ENCODE assay signal across 7 cellular contexts in genomic region chr9:109010676-109011655, GRCh38.
DNase-seq lines count a peak whose midpoint lies in the region; ATAC-seq and TF ChIP-seq lines count a peak whose summit lies in the region.

No MANE protein-coding gene starts in this region.

- CTCF ChIA-PET in RWPE1 (lab: Yijun Ruan, JAX), result interaction anchor here (0.5 to 0.6 kb wide), 3 partner anchors 28 to 460 kb away, joined by 3 to 4 read pairs (median 4); no protein-coding TSS in a partner anchor

- peaks cover 31% of the 10 kb centered on the region for H3K4me1 Mint-ChIP-seq in activated naive CD8-positive, alpha-beta T cell (ENCODE audit: low read depth)

- POLR2A ChIA-PET in RWPE1 (lab: Yijun Ruan, JAX; ENCODE audit: low non-redundant PET), result no interaction called here

- no peak for TF ChIP-seq CTCF in RWPE1 (conservative IDR thresholded peaks at IDR 0.05; ENCODE audit: low read depth)

- peaks cover 7% of the 10 kb centered on the region for H3K27me3 Mint-ChIP-seq in activated naive CD8-positive, alpha-beta T cell

- no peaks in the 10 kb centered on the region for H3K9me3 Mint-ChIP-seq in activated naive CD8-positive, alpha-beta T cell (ENCODE audit: low read depth)

- H3K36me3 Mint-ChIP-seq in activated naive CD8-positive, alpha-beta T cell, result no peaks in the 10 kb centered on the region

- peak; percentile 66 for DNase-seq in RWPE1 (ENCODE audit: low spot score)
- DNase-seq in iris pigment epithelial cell (ENCODE audit: low read depth), result peak; percentile 94
- peak; percentile 34 to 47 for DNase-seq in stimulated activated CD8-positive, alpha-beta memory T cell treated with anti-CD3 and anti-CD28 coated beads, Interleukin-4, amount 100 ng/mL, for 4 hours (ENCODE audit: low read depth in 2 of 2, low spot score in 1 of 2)

- ATAC-seq in GM18517 (IDR thresholded peaks at IDR 0.05; ENCODE audit: unreplicated experiment) (peak; percentile 50), HG02885 (IDR thresholded peaks at IDR 0.05; ENCODE audit: poor library complexity, unreplicated experiment) (peak; percentile 37), HG02884 (IDR thresholded peaks at IDR 0.05; ENCODE audit: unreplicated experiment) (no peak)

- peak overlapping the region; percentile 97 for H3K4me3 Mint-ChIP-seq in activated naive CD8-positive, alpha-beta T cell

- peak overlapping the region; percentile 25 for H3K27ac Mint-ChIP-seq in activated naive CD8-positive, alpha-beta T cell

- H3K27ac ChIP-seq in RWPE1, result no peak overlapping the region

Comparison
In these comparisons a context has a peak if more than half of its experiments do, and no peak if none do; other contexts are left out.
1. DNase-seq: peak in every context shown above with its lines; median percentile 94 in iris pigment epithelial cell; 66 in RWPE1; 40 in stimulated activated CD8-positive, alpha-beta memory T cell treated with anti-CD3 and anti-CD28 coated beads, Interleukin-4, amount 100 ng/mL, for 4 hours.